Comparison of ENCODE assay signal across 10 cellular contexts in the genomic region with DNA sequence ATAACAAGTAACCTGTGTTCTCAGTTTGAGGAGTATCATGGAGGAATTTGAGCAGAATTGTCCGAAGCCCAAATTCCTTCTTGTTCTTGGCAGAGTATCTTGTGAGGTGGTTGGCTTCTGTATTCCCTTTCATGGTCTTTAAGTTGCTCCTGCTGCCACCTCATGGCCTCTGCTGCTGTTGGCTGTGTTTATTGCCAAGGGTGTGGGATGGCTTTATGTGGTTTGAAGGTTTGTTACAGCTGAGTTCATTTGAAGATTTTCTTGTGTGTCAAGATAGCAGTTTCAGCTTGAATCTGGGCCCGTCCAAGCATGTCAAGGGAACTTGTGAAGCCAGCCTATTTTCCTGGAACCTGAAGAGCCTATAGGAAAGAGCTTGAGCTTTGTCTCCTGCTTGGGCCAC. TPM values are rescaled to one million over a fixed set of nuclear protein-coding genes. Genes with fewer than 3 reads are reported as not detected.
DNase-seq lines count a peak whose midpoint lies in the region; ATAC-seq and FAIRE-seq lines count a peak whose summit lies in the region.
"Had no signal": no experiment of that assay in that cellular context is flagged by ENCODE, and none has a peak within 500 bp of the region (broad histone marks: within the 10 kb centered on the region; RNA-seq: fewer than 3 reads in every experiment).

No MANE protein-coding gene starts in this region.

- DNase-seq in activated naive CD4-positive, alpha-beta T cell treated with anti-CD3 and anti-CD28 coated beads, Interleukin-2, amount 10 ng/mL, durations not matched to agents 7 days and 5 days = peak; percentile 22
- no peak for DNase-seq in activated naive CD4-positive, alpha-beta T cell (lab: John Stamatoyannopoulos, UW)
- DNase-seq in HT-29 (ENCODE audit: low spot score) (peak; percentile 8), urothelium cell line (ENCODE audit: low spot score) (peak; percentile 5)
- peak; percentile 45 for DNase-seq in central memory CD4-positive, alpha-beta T cell
- no peak for DNase-seq in stimulated activated CD4-positive, alpha-beta T cell treated with anti-CD3 and anti-CD28 coated beads, Interleukin-1b, Interleukin-23, amount 100 ng/mL, for 48 hours
- DNase-seq: CD4-positive, CD25-positive, alpha-beta regulatory T cell; stimulated activated CD4-positive, alpha-beta T cell treated with anti-CD3 and anti-CD28 coated beads, Interleukin-4, amount 100 ng/mL, for 24 hours had no signal

- H3K27ac Mint-ChIP-seq in activated naive CD4-positive, alpha-beta T cell treated with anti-CD3 and anti-CD28 coated beads, Interleukin-2, amount 10 ng/mL, durations not matched to agents 7 days and 5 days = no peak overlapping the region
- H3K27ac Mint-ChIP-seq: CD4-positive, CD25-positive, alpha-beta regulatory T cell had no signal

- H3K9me3 Mint-ChIP-seq in activated naive CD4-positive, alpha-beta T cell treated with anti-CD3 and anti-CD28 coated beads, Interleukin-2, amount 10 ng/mL, durations not matched to agents 7 days and 5 days = no peaks in the 10 kb centered on the region

- H3K27me3 Mint-ChIP-seq in activated naive CD4-positive, alpha-beta T cell treated with anti-CD3 and anti-CD28 coated beads, Interleukin-2, amount 10 ng/mL, durations not matched to agents 7 days and 5 days = no peaks in the 10 kb centered on the region

- H3K36me3 Mint-ChIP-seq in activated naive CD4-positive, alpha-beta T cell treated with anti-CD3 and anti-CD28 coated beads, Interleukin-2, amount 10 ng/mL, durations not matched to agents 7 days and 5 days = no peaks in the 10 kb centered on the region
- H3K36me3 Mint-ChIP-seq: CD4-positive, CD25-positive, alpha-beta regulatory T cell had no signal

- ATAC-seq in HG02884 (IDR thresholded peaks at IDR 0.05; ENCODE audit: unreplicated experiment) (no peak), GM21717 (IDR thresholded peaks at IDR 0.05; ENCODE audit: unreplicated experiment) (no peak)

- no peak overlapping the region for H3K4me3 Mint-ChIP-seq in activated naive CD4-positive, alpha-beta T cell treated with anti-CD3 and anti-CD28 coated beads, Interleukin-2, amount 10 ng/mL, durations not matched to agents 7 days and 5 days
- H3K4me3 Mint-ChIP-seq: CD4-positive, CD25-positive, alpha-beta regulatory T cell had no signal

- H3K4me1 Mint-ChIP-seq in activated naive CD4-positive, alpha-beta T cell treated with anti-CD3 and anti-CD28 coated beads, Interleukin-2, amount 10 ng/mL, durations not matched to agents 7 days and 5 days = no peaks in the 10 kb centered on the region

- CTCF ChIA-PET in activated naive CD4-positive, alpha-beta T cell treated with anti-CD3 and anti-CD28 coated beads, Interleukin-2, amount 10 ng/mL, durations not matched to agents 7 days and 5 days (lab: Charles Lee) = interaction anchor here (1.7 kb wide), 1 partner anchor 35 kb away, joined by 6 read pairs; no protein-coding TSS in a partner anchor

- FAIRE-seq in urothelium cell line (lab: Jason Lieb, UNC) = no peak

RNA-seq across cellular contexts. Expression of gene TTK, which starts 20.2 kb away (rescaled TPM):
- 13.5 TPM in 2 replicates for total RNA-seq in HT-29 (2014; rRNA removed; shearing (Covaris generic))

RNA-seq across cellular contexts. Expression of gene ELOVL4, which starts 36.9 kb away (rescaled TPM):
- not detected in 2 replicates for total RNA-seq in HT-29 (2014; rRNA removed; shearing (Covaris generic))
- total RNA-seq: CD4-positive, CD25-positive, alpha-beta regulatory T cell had no signal

Comparison
In these comparisons a context has a peak if more than half of its experiments do, and no peak if none do; other contexts are left out.
1. DNase-seq: peak in activated naive CD4-positive, alpha-beta T cell treated with anti-CD3 and anti-CD28 coated beads, Interleukin-2, amount 10 ng/mL, durations not matched to agents 7 days and 5 days (single experiment), HT-29 (single experiment), central memory CD4-positive, alpha-beta T cell (single experiment) and urothelium cell line (single experiment); none in activated naive CD4-positive, alpha-beta T cell (0 of 4) and stimulated activated CD4-positive, alpha-beta T cell treated with anti-CD3 and anti-CD28 coated beads, Interleukin-1b, Interleukin-23, amount 100 ng/mL, for 48 hours (single experiment).